1 cellular context compared by ENCODE assay signal in genomic region chr3:197791120-197792018, GRCh38.
A peak's percentile ranks its signal among the peaks of the same experiment; 100 is the strongest.
TF ChIP-seq lines count a peak whose summit lies in the region.

Gene LRCH3, plus strand, starts transcription at chr3:197791254. Its CDS starts 25 bp downstream, at chr3:197791279.

TF ChIP-seq in HepG2, 621 proteins besides CTCF, POLR2A, EP300 and RAD21 (continued from another document and continues in another):
- TF ChIP-seq ZBTB44 (CRISPR knock-in tag; IDR thresholded peaks at IDR 0.05) (0 out of 2 replicates have a peak, but pooled peaks have one; percentile 44), ZNF629 (CRISPR knock-in tag; conservative IDR thresholded peaks at IDR 0.05) (0 out of 2 replicates have a peak, but pooled peaks have one; percentile 32), ZNF382 (CRISPR knock-in tag; IDR thresholded peaks at IDR 0.05; ENCODE audit: borderline replicate concordance) (no peak), ELF1 (CRISPR knock-in tag; IDR thresholded peaks at IDR 0.05) (peak; percentile 35; the same call in 1 of the 2 replicates), ZFYVE20 (CRISPR knock-in tag; IDR thresholded peaks at IDR 0.05; ENCODE audit: borderline replicate concordance, low read depth) (0 out of 2 replicates have a peak, but pooled peaks have one; percentile 71), SIN3A (IDR thresholded peaks at IDR 0.05; ENCODE audit: borderline replicate concordance, low read depth, low read length) (peak; percentile 49; the same call in 1 of the 2 replicates), ZNF704 (CRISPR knock-in tag; IDR thresholded peaks at IDR 0.05; ENCODE audit: borderline replicate concordance) (0 out of 2 replicates have a peak, but pooled peaks have one; percentile 50), ZSCAN21 (CRISPR knock-in tag; IDR thresholded peaks at IDR 0.05; ENCODE audit: borderline replicate concordance) (peak; percentile 73; the same call in 1 of the 2 replicates), RFX5 (IDR thresholded peaks at IDR 0.05; ENCODE audit: low read depth, low read length) (peak; percentile 21; the same call in 1 of the 2 replicates), ELF3 (CRISPR knock-in tag; IDR thresholded peaks at IDR 0.05) (peak; percentile 66), ZNF7 (CRISPR knock-in tag; IDR thresholded peaks at IDR 0.05) (no peak), PBX3 (CRISPR knock-in tag; IDR thresholded peaks at IDR 0.05; ENCODE audit: borderline replicate concordance) (0 out of 2 replicates have a peak, but pooled peaks have one; percentile 35), ZBED4 (CRISPR knock-in tag; IDR thresholded peaks at IDR 0.05; ENCODE audit: borderline replicate concordance) (peak; percentile 42; the same call in 1 of the 2 replicates), ZNF496 (CRISPR knock-in tag; IDR thresholded peaks at IDR 0.05; ENCODE audit: insufficient replicate concordance) (no peak), ZNF333 (CRISPR knock-in tag; IDR thresholded peaks at IDR 0.05; ENCODE audit: borderline replicate concordance) (0 out of 2 replicates have a peak, but pooled peaks have one; percentile 54), GPBP1L1 (CRISPR knock-in tag; IDR thresholded peaks at IDR 0.05) (no peak), ZNF747 (CRISPR knock-in tag; IDR thresholded peaks at IDR 0.05; ENCODE audit: borderline replicate concordance) (peak; percentile 60; the same call in 1 of the 2 replicates), ZNF710 (CRISPR knock-in tag; IDR thresholded peaks at IDR 0.05; ENCODE audit: borderline replicate concordance) (no peak; the same call in 1 of the 2 replicates), LCORL (IDR thresholded peaks at IDR 0.05) (no peak), LCORL (CRISPR knock-in tag; IDR thresholded peaks at IDR 0.05) (peak; percentile 78; the same call in 1 of the 2 replicates), E2F2 (CRISPR knock-in tag; IDR thresholded peaks at IDR 0.05; ENCODE audit: borderline replicate concordance) (no peak), TCF7 (IDR thresholded peaks at IDR 0.05; ENCODE audit: low read depth) (no peak), ZNF672 (CRISPR knock-in tag; IDR thresholded peaks at IDR 0.05) (no peak), ATF4 (CRISPR knock-in tag; IDR thresholded peaks at IDR 0.05) (no peak), KLF13 (CRISPR knock-in tag; IDR thresholded peaks at IDR 0.05) (peak; percentile 93; the same call in 1 of the 2 replicates), ZNF761 (CRISPR knock-in tag; conservative IDR thresholded peaks at IDR 0.05) (0 out of 2 replicates have a peak, but pooled peaks have one; percentile 55), KLF16 (CRISPR knock-in tag; IDR thresholded peaks at IDR 0.05) (peak in 1 of 2 experiments; percentile 93; a peak in 2 of 4 replicates), PLSCR1 (CRISPR knock-in tag; IDR thresholded peaks at IDR 0.05; ENCODE audit: borderline replicate concordance) (no peak), BRF2 (CRISPR knock-in tag; IDR thresholded peaks at IDR 0.05) (0 out of 2 replicates have a peak, but pooled peaks have one; percentile 67), CEBPZ (IDR thresholded peaks at IDR 0.05; ENCODE audit: low read length) (no peak), HBP1 (CRISPR knock-in tag; IDR thresholded peaks at IDR 0.05; ENCODE audit: low read depth) (no peak), HMG20B (CRISPR knock-in tag; conservative IDR thresholded peaks at IDR 0.05) (no peak; the same call in 1 of the 2 replicates), ZNF547 (CRISPR knock-in tag; IDR thresholded peaks at IDR 0.05) (peak; percentile 91), ZNF30 (CRISPR knock-in tag; IDR thresholded peaks at IDR 0.05) (no peak), RFXAP (CRISPR knock-in tag; IDR thresholded peaks at IDR 0.05; ENCODE audit: borderline replicate concordance) (0 out of 2 replicates have a peak, but pooled peaks have one; percentile 35)
